In the genomic region with DNA sequence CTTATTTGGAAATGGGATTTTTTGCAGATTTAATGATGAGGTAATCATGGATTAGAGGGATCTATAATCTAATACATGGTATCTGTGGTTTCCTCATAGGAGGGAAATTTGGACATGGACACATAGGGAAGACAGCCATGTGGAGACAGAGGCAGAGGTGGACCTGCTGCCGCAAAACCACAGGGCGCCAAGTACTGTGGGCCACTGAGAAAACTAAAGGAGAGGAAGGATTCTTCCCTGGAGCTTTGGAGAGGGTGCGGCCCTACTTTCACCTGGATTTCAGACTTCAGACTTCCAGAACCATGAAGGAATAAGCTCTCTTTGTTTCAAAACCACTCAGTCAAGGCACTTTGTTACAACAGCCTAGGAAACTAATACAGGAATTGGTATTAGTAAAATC, we compare ENCODE assay signal across 13 cellular contexts.
"Had no signal": no experiment of that assay in that cellular context is flagged by ENCODE, and none has a peak within 500 bp of the region (broad histone marks: within the 10 kb centered on the region; RNA-seq: fewer than 3 reads in every experiment).

No MANE protein-coding gene starts in this region.

- H3K27me3 ChIP-seq: brain microvascular endothelial cell, sigmoid colon had no signal

- H3K36me3 Mint-ChIP-seq: activated naive CD8-positive, alpha-beta T cell treated with anti-CD3 and anti-CD28 coated beads, Interleukin-2, amount 10 ng/mL, durations not matched to agents 7 days and 5 days; stimulated activated effector memory CD8-positive, alpha-beta T cell treated with anti-CD3 and anti-CD28 coated beads, Interleukin-12 subunit alpha, Interleukin-12 subunit beta, amount 100 ng/mL, for 72 hours had no signal

- H3K4me3 Mint-ChIP-seq: activated CD4-positive, alpha-beta T cell treated with anti-CD3 and anti-CD28 coated beads, Interleukin-2, amount 10 ng/mL, durations not matched to agents 7 days and 5 days; activated naive CD8-positive, alpha-beta T cell treated with anti-CD3 and anti-CD28 coated beads, Interleukin-2, amount 10 ng/mL, durations not matched to agents 7 days and 5 days; activated T-helper 1 cell treated with anti-CD3 and anti-CD28 coated beads, Interleukin-12 subunit alpha, Interleukin-12 subunit beta, Interleukin-2, Interleukin-4 antibody, amounts not matched to agents 30 ng/mL and 10 ng/mL and 1 ng/mL, durations not matched to agents 14 hours and 24 hours and 36 hours; effector memory CD8-positive, alpha-beta T cell; nephron; stimulated activated effector memory CD8-positive, alpha-beta T cell treated with anti-CD3 and anti-CD28 coated beads, Interleukin-12 subunit alpha, Interleukin-12 subunit beta, amount 100 ng/mL, for 72 hours had no signal

- DNase-seq: activated CD4-positive, alpha-beta T cell treated with anti-CD3 and anti-CD28 coated beads, Interleukin-2, amount 10 ng/mL, durations not matched to agents 7 days and 5 days; activated CD8-positive, alpha-beta memory T cell treated with anti-CD3 and anti-CD28 coated beads for 24 hours; activated naive CD4-positive, alpha-beta T cell; activated naive CD8-positive, alpha-beta T cell treated with anti-CD3 and anti-CD28 coated beads, Interleukin-2, amount 10 ng/mL, durations not matched to agents 7 days and 5 days; brain microvascular endothelial cell; effector memory CD8-positive, alpha-beta T cell; hypothalamus; kidney glomerular epithelial cell; sigmoid colon had no signal

- ATAC-seq: effector memory CD8-positive, alpha-beta T cell; stimulated activated effector memory CD8-positive, alpha-beta T cell treated with anti-CD3 and anti-CD28 coated beads, Interleukin-12 subunit alpha, Interleukin-12 subunit beta, amount 100 ng/mL, for 72 hours had no signal

- H3K27ac Mint-ChIP-seq: activated CD4-positive, alpha-beta T cell treated with anti-CD3 and anti-CD28 coated beads, Interleukin-2, amount 10 ng/mL, durations not matched to agents 7 days and 5 days; activated naive CD8-positive, alpha-beta T cell treated with anti-CD3 and anti-CD28 coated beads, Interleukin-2, amount 10 ng/mL, durations not matched to agents 7 days and 5 days; activated T-helper 1 cell treated with anti-CD3 and anti-CD28 coated beads, Interleukin-12 subunit alpha, Interleukin-12 subunit beta, Interleukin-2, Interleukin-4 antibody, amounts not matched to agents 30 ng/mL and 10 ng/mL and 1 ng/mL, durations not matched to agents 14 hours and 24 hours and 36 hours; effector memory CD8-positive, alpha-beta T cell; nephron; stimulated activated effector memory CD8-positive, alpha-beta T cell treated with anti-CD3 and anti-CD28 coated beads, Interleukin-12 subunit alpha, Interleukin-12 subunit beta, amount 100 ng/mL, for 72 hours had no signal

- H3K4me3 ChIP-seq: sigmoid colon, thoracic aorta had no signal

- H3K9me3 Mint-ChIP-seq: activated CD4-positive, alpha-beta T cell treated with anti-CD3 and anti-CD28 coated beads, Interleukin-2, amount 10 ng/mL, durations not matched to agents 7 days and 5 days; activated naive CD8-positive, alpha-beta T cell treated with anti-CD3 and anti-CD28 coated beads, Interleukin-2, amount 10 ng/mL, durations not matched to agents 7 days and 5 days; activated T-helper 1 cell treated with anti-CD3 and anti-CD28 coated beads, Interleukin-12 subunit alpha, Interleukin-12 subunit beta, Interleukin-2, Interleukin-4 antibody, amounts not matched to agents 30 ng/mL and 10 ng/mL and 1 ng/mL, durations not matched to agents 14 hours and 24 hours and 36 hours; effector memory CD8-positive, alpha-beta T cell; nephron; stimulated activated effector memory CD8-positive, alpha-beta T cell treated with anti-CD3 and anti-CD28 coated beads, Interleukin-12 subunit alpha, Interleukin-12 subunit beta, amount 100 ng/mL, for 72 hours had no signal

- H3K9me3 ChIP-seq: sigmoid colon, thoracic aorta had no signal

- H3K4me1 Mint-ChIP-seq: activated CD4-positive, alpha-beta T cell treated with anti-CD3 and anti-CD28 coated beads, Interleukin-2, amount 10 ng/mL, durations not matched to agents 7 days and 5 days; activated naive CD8-positive, alpha-beta T cell treated with anti-CD3 and anti-CD28 coated beads, Interleukin-2, amount 10 ng/mL, durations not matched to agents 7 days and 5 days; nephron; stimulated activated effector memory CD8-positive, alpha-beta T cell treated with anti-CD3 and anti-CD28 coated beads, Interleukin-12 subunit alpha, Interleukin-12 subunit beta, amount 100 ng/mL, for 72 hours had no signal

- H3K36me3 ChIP-seq: brain microvascular endothelial cell, sigmoid colon, thoracic aorta had no signal
